Comparison of ENCODE assay signal across 1 cellular context in genomic region chr17:41688641-41689496, GRCh38.
TF ChIP-seq lines count a peak whose summit lies in the region.

TSS of gene EIF1 (plus strand) at chr17:41688885. CDS start at chr17:41689039, 154 bp downstream.

TF ChIP-seq in H1, 55 proteins besides CTCF, POLR2A, EP300 and RAD21:
- TF ChIP-seq ASH2L (IDR thresholded peaks at IDR 0.05; ENCODE audit: low read length) = peak; percentile 50
- TF ChIP-seq CHD2 (IDR thresholded peaks at IDR 0.05; ENCODE audit: low read length) = peak; percentile 78
- TF ChIP-seq BACH1 (IDR thresholded peaks at IDR 0.05; ENCODE audit: low read length) = no peak
- TF ChIP-seq POU5F1 (IDR thresholded peaks at IDR 0.05; ENCODE audit: low read depth, low read length) = no peak
- TF ChIP-seq TAF7 (optimal IDR thresholded peaks at IDR 0.05; ENCODE audit: borderline replicate concordance, low read depth, low read length) = peak; percentile 94
- no peak for TF ChIP-seq KDM5A (IDR thresholded peaks at IDR 0.05; ENCODE audit: low read length)
- no peak for TF ChIP-seq CBX5 (IDR thresholded peaks at IDR 0.05; ENCODE audit: low read depth, low read length)
- peak; percentile 8 for TF ChIP-seq SAP30 (IDR thresholded peaks at IDR 0.05; ENCODE audit: insufficient read depth, insufficient replicate concordance, low read length)
- no peak for TF ChIP-seq SIX5 (IDR thresholded peaks at IDR 0.05; ENCODE audit: low read depth, low read length)
- no peak for TF ChIP-seq HDAC6 (IDR thresholded peaks at IDR 0.05; ENCODE audit: low read depth, low read length)
- peak; percentile 94 for TF ChIP-seq NRF1 (IDR thresholded peaks at IDR 0.05; ENCODE audit: low read depth, low read length)
- TF ChIP-seq CTBP2 (IDR thresholded peaks at IDR 0.05; ENCODE audit: borderline replicate concordance, insufficient read depth, insufficient read length, low read length) = no peak
- TF ChIP-seq POLR2AphosphoS5 (IDR thresholded peaks at IDR 0.05; ENCODE audit: low read depth, low read length) = peak; percentile 99
- no peak for TF ChIP-seq NANOG (IDR thresholded peaks at IDR 0.05; ENCODE audit: insufficient read depth, low read depth, low read length, poor library complexity, severe bottlenecking)
- TF ChIP-seq USF2 (IDR thresholded peaks at IDR 0.05; ENCODE audit: low read length) = no peak
- no peak for TF ChIP-seq TEAD4 (IDR thresholded peaks at IDR 0.05; ENCODE audit: low read depth, low read length)
- TF ChIP-seq SIN3A (conservative IDR thresholded peaks at IDR 0.05 in 1 of 2, IDR thresholded peaks at IDR 0.05 in 1 of 2; ENCODE audit: low read depth in 1 of 2, low read length in 2 of 2) = peak in 1 of 2 experiments; percentile 19; a peak in 1 of 4 replicates
- no peak for TF ChIP-seq ZNF274 (IDR thresholded peaks at IDR 0.05; ENCODE audit: borderline replicate concordance, extremely low read depth, low read length)
- TF ChIP-seq RXRA (IDR thresholded peaks at IDR 0.05; ENCODE audit: insufficient read depth, low read depth, low read length) = no peak
- no peak for TF ChIP-seq MAX (IDR thresholded peaks at IDR 0.05)
- TF ChIP-seq BRCA1 (IDR thresholded peaks at IDR 0.05; ENCODE audit: low read depth, low read length) = no peak
- peak; percentile 97 for TF ChIP-seq TBP (IDR thresholded peaks at IDR 0.05; ENCODE audit: low read depth, low read length)
- no peak for TF ChIP-seq MAFK (IDR thresholded peaks at IDR 0.05; ENCODE audit: low read depth, low read length)
- peak; percentile 98 for TF ChIP-seq CEBPB (IDR thresholded peaks at IDR 0.05; ENCODE audit: low read depth, low read length)
- no peak for TF ChIP-seq SUZ12 (IDR thresholded peaks at IDR 0.05; ENCODE audit: low read length)
- peak; percentile 80 for TF ChIP-seq JUND (IDR thresholded peaks at IDR 0.05; ENCODE audit: low read length)
- peak; percentile 98 for TF ChIP-seq TAF1 (IDR thresholded peaks at IDR 0.05; ENCODE audit: low read depth, low read length)
- no peak for TF ChIP-seq TCF12 (IDR thresholded peaks at IDR 0.05; ENCODE audit: low read depth, low read length)
- TF ChIP-seq GABPA (IDR thresholded peaks at IDR 0.05; ENCODE audit: borderline replicate concordance, insufficient read depth, low read length) = peak; percentile 85
- 0 out of 2 replicates have a peak, but pooled peaks have one; percentile 6 for TF ChIP-seq SRF (IDR thresholded peaks at IDR 0.05; ENCODE audit: low read depth, low read length)
- TF ChIP-seq CHD1 (IDR thresholded peaks at IDR 0.05; ENCODE audit: low read depth, low read length) = peak; percentile 76
- TF ChIP-seq CBX8 (IDR thresholded peaks at IDR 0.05; ENCODE audit: borderline replicate concordance, low read depth, low read length) = no peak
- no peak for TF ChIP-seq RNF2 (IDR thresholded peaks at IDR 0.05; ENCODE audit: borderline replicate concordance, low read depth, low read length, missing control alignments, poor library complexity, severe bottlenecking)
- no peak for TF ChIP-seq RFX5 (IDR thresholded peaks at IDR 0.05; ENCODE audit: borderline replicate concordance, low read depth, low read length)
- no peak for TF ChIP-seq KDM1A (IDR thresholded peaks at IDR 0.05; ENCODE audit: borderline replicate concordance, low read length)
- TF ChIP-seq SP1 (IDR thresholded peaks at IDR 0.05; ENCODE audit: low read depth, low read length) = peak; percentile 91
- TF ChIP-seq KDM4A (IDR thresholded peaks at IDR 0.05; ENCODE audit: low read depth, low read length, severe bottlenecking) = no peak
- TF ChIP-seq YY1 (IDR thresholded peaks at IDR 0.05; ENCODE audit: low read depth, low read length) = peak; percentile 63; the same call in 1 of the 2 replicates
- TF ChIP-seq EGR1 (IDR thresholded peaks at IDR 0.05; ENCODE audit: borderline replicate concordance, low read depth, low read length) = no peak
- TF ChIP-seq JUN (IDR thresholded peaks at IDR 0.05; ENCODE audit: low read depth, low read length) = peak; percentile 49
- TF ChIP-seq, protein P1, sequence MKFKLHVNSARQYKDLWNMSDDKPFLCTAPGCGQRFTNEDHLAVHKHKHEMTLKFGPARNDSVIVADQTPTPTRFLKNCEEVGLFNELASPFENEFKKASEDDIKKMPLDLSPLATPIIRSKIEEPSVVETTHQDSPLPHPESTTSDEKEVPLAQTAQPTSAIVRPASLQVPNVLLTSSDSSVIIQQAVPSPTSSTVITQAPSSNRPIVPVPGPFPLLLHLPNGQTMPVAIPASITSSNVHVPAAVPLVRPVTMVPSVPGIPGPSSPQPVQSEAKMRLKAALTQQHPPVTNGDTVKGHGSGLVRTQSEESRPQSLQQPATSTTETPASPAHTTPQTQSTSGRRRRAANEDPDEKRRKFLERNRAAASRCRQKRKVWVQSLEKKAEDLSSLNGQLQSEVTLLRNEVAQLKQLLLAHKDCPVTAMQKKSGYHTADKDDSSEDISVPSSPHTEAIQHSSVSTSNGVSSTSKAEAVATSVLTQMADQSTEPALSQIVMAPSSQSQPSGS (IDR thresholded peaks at IDR 0.05; ENCODE audit: low read length) = peak; percentile 88; the same call in 1 of the 2 replicates
- TF ChIP-seq, protein P2, sequence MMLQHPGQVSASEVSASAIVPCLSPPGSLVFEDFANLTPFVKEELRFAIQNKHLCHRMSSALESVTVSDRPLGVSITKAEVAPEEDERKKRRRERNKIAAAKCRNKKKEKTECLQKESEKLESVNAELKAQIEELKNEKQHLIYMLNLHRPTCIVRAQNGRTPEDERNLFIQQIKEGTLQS (IDR thresholded peaks at IDR 0.05; ENCODE audit: insufficient read depth, low read depth, low read length) = peak; percentile 83
- TF ChIP-seq PHF8 (conservative IDR thresholded peaks at IDR 0.05; ENCODE audit: low read depth, low read length) = peak; percentile 100
- TF ChIP-seq CREB1 (IDR thresholded peaks at IDR 0.05) = peak; percentile 99
- no peak for TF ChIP-seq FOSL1 (IDR thresholded peaks at IDR 0.05; ENCODE audit: insufficient read depth, low read depth, low read length)
- 0 out of 4 replicates have a peak, but pooled peaks of 1 of the 2 experiments have one; percentile 7 for TF ChIP-seq HDAC2 (IDR thresholded peaks at IDR 0.05; ENCODE audit: borderline replicate concordance in 1 of 2, low read depth in 2 of 2, low read length in 2 of 2)
- peak; percentile 93 for TF ChIP-seq GTF2F1 (IDR thresholded peaks at IDR 0.05; ENCODE audit: borderline replicate concordance, low read depth, low read length)
- no peak for TF ChIP-seq BCL11A (IDR thresholded peaks at IDR 0.05; ENCODE audit: low read depth in 2 of 2, low read length in 2 of 2)
- TF ChIP-seq SP4 (IDR thresholded peaks at IDR 0.05; ENCODE audit: low read length) = peak; percentile 22; the same call in 1 of the 2 replicates
- peak; percentile 66 for TF ChIP-seq SP2 (IDR thresholded peaks at IDR 0.05; ENCODE audit: low read length)
- no peak for TF ChIP-seq RBBP5 (IDR thresholded peaks at IDR 0.05; ENCODE audit: borderline replicate concordance, low read depth, low read length)
- TF ChIP-seq CHD7 (IDR thresholded peaks at IDR 0.05; ENCODE audit: insufficient replicate concordance, low read length) = peak; percentile 29
- TF ChIP-seq, protein P3, sequence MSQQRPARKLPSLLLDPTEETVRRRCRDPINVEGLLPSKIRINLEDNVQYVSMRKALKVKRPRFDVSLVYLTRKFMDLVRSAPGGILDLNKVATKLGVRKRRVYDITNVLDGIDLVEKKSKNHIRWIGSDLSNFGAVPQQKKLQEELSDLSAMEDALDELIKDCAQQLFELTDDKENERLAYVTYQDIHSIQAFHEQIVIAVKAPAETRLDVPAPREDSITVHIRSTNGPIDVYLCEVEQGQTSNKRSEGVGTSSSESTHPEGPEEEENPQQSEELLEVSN (IDR thresholded peaks at IDR 0.05) = no peak
- no peak for TF ChIP-seq SIRT6 (IDR thresholded peaks at IDR 0.05; ENCODE audit: low read length)
- no peak for TF ChIP-seq EZH2 (IDR thresholded peaks at IDR 0.05; ENCODE audit: low read depth, low read length, severe bottlenecking)
